Comparison of ENCODE assay signal across 2 cellular contexts in the genomic region with DNA sequence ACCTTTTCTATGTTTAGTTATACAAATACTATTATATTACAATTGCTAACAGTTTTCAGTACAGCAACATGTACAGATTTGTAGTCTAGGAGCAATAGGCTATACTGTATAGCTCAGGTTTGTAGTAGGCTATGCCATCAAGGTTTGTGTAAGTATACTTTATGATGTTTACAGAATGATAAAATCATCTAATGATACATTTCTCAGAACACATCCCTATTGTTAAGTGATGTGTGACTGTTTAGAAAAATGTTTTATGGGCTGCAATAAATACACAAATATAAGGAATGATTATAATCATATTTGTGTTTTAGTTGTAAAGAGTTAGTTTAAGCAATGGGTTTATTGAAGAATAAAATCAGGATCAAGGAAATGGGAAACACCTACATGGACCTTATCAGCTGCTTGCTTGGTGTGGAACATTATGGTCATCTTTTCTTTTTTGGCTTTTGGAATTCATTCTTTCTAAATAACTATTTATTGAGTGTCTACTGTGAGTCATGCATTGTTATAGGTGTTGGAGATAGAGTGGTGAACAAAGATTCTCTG.
A peak's percentile ranks its signal among the peaks of the same experiment; 100 is the strongest.
TF ChIP-seq lines count a peak whose summit lies in the region.

No MANE protein-coding gene starts in this region.

TF ChIP-seq in HepG2, 621 proteins besides CTCF, POLR2A, EP300 and RAD21:
- TF ChIP-seq NFYC (CRISPR knock-in tag; IDR thresholded peaks at IDR 0.05), result no peak
- TF ChIP-seq, protein P1, sequence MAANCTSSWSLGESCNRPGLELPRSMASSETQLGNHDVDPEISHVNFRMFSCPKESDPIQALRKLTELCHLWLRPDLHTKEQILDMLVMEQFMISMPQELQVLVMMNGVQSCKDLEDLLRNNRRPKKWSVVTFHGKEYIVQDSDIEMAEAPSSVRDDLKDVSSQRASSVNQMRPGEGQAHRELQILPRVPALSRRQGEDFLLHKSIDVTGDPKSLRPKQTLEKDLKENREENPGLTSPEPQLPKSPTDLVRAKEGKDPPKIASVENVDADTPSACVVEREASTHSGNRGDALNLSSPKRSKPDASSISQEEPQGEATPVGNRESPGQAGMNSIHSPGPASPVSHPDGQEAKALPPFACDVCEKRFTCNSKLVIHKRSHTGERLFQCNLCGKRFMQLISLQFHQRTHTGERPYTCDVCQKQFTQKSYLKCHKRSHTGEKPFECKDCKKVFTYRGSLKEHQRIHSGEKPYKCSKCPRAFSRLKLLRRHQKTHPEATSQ (CRISPR knock-in tag; IDR thresholded peaks at IDR 0.05; ENCODE audit: borderline replicate concordance), result 0 out of 2 replicates have a peak, but pooled peaks have one; percentile 15
- TF ChIP-seq ZNF234 (CRISPR knock-in tag; conservative IDR thresholded peaks at IDR 0.05), result no peak
- TF ChIP-seq, protein P2, sequence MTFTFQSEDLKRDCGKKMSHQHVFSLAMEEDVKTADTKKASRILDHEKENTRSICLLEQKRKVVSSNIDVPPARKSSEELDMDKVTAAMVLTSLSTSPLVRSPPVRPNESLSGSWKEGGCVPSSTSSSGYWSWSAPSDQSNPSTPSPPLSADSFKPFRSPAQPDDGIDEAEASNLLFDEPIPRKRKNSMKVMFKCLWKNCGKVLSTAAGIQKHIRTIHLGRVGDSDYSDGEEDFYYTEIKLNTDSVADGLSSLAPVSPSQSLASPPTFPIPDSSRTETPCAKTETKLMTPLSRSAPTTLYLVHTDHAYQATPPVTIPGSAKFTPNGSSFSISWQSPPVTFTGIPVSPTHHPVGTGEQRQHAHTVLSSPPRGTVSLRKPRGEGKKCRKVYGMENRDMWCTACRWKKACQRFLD (CRISPR knock-in tag; IDR thresholded peaks at IDR 0.05; ENCODE audit: borderline replicate concordance), result no peak

TF ChIP-seq in GM12878, 131 proteins besides CTCF, POLR2A, EP300 and RAD21:
- TF ChIP-seq, protein P3, sequence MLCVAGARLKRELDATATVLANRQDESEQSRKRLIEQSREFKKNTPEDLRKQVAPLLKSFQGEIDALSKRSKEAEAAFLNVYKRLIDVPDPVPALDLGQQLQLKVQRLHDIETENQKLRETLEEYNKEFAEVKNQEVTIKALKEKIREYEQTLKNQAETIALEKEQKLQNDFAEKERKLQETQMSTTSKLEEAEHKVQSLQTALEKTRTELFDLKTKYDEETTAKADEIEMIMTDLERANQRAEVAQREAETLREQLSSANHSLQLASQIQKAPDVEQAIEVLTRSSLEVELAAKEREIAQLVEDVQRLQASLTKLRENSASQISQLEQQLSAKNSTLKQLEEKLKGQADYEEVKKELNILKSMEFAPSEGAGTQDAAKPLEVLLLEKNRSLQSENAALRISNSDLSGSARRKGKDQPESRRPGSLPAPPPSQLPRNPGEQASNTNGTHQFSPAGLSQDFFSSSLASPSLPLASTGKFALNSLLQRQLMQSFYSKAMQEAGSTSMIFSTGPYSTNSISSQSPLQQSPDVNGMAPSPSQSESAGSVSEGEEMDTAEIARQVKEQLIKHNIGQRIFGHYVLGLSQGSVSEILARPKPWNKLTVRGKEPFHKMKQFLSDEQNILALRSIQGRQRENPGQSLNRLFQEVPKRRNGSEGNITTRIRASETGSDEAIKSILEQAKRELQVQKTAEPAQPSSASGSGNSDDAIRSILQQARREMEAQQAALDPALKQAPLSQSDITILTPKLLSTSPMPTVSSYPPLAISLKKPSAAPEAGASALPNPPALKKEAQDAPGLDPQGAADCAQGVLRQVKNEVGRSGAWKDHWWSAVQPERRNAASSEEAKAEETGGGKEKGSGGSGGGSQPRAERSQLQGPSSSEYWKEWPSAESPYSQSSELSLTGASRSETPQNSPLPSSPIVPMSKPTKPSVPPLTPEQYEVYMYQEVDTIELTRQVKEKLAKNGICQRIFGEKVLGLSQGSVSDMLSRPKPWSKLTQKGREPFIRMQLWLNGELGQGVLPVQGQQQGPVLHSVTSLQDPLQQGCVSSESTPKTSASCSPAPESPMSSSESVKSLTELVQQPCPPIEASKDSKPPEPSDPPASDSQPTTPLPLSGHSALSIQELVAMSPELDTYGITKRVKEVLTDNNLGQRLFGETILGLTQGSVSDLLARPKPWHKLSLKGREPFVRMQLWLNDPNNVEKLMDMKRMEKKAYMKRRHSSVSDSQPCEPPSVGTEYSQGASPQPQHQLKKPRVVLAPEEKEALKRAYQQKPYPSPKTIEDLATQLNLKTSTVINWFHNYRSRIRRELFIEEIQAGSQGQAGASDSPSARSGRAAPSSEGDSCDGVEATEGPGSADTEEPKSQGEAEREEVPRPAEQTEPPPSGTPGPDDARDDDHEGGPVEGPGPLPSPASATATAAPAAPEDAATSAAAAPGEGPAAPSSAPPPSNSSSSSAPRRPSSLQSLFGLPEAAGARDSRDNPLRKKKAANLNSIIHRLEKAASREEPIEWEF (IDR thresholded peaks at IDR 0.05; ENCODE audit: insufficient replicate concordance, low read depth, low read length), result no peak
- TF ChIP-seq NR2F1 (conservative IDR thresholded peaks at IDR 0.05) (no peak), FOXK2 (IDR thresholded peaks at IDR 0.05) (no peak), POLR2AphosphoS5 (IDR thresholded peaks at IDR 0.05; ENCODE audit: low read length) (no peak), SMAD1 (IDR thresholded peaks at IDR 0.05; ENCODE audit: low read depth, partially characterized antibody) (no peak), CHD4 (IDR thresholded peaks at IDR 0.05) (no peak), TCF3 (IDR thresholded peaks at IDR 0.05; ENCODE audit: borderline replicate concordance, insufficient read depth, low read depth, low read length) (no peak)
- TF ChIP-seq, protein P4, sequence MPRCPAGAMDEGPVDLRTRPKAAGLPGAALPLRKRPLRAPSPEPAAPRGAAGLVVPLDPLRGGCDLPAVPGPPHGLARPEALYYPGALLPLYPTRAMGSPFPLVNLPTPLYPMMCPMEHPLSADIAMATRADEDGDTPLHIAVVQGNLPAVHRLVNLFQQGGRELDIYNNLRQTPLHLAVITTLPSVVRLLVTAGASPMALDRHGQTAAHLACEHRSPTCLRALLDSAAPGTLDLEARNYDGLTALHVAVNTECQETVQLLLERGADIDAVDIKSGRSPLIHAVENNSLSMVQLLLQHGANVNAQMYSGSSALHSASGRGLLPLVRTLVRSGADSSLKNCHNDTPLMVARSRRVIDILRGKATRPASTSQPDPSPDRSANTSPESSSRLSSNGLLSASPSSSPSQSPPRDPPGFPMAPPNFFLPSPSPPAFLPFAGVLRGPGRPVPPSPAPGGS (IDR thresholded peaks at IDR 0.05; ENCODE audit: borderline replicate concordance, insufficient read depth, low read depth, low read length, poor library complexity, severe bottlenecking), result no peak
